18 cellular contexts compared by ENCODE assay signal in genomic region chr7:158048569-158048968, GRCh38.
DNase-seq lines count a peak whose midpoint lies in the region; ATAC-seq, FAIRE-seq and TF ChIP-seq lines count a peak whose summit lies in the region.
"Had no signal": no experiment of that assay in that cellular context is flagged by ENCODE, and none has a peak within 500 bp of the region (broad histone marks: within the 10 kb centered on the region; RNA-seq: fewer than 3 reads in every experiment).

No MANE protein-coding gene starts in this region.

- TF ChIP-seq CTCF in HepG2 (CRISPR knock-in tag; IDR thresholded peaks at IDR 0.05) (no peak), right lobe of liver (IDR thresholded peaks at IDR 0.05) (no peak), IMR-90 (conservative IDR thresholded peaks at IDR 0.05; ENCODE audit: low read depth, low read length) (no peak), endodermal cell (conservative IDR thresholded peaks at IDR 0.05) (no peak)

- H3K9me3 Mint-ChIP-seq in endodermal cell, result no peaks in the 10 kb centered on the region
- H3K9me3 Mint-ChIP-seq: CD14-positive monocyte; CD4-positive, alpha-beta memory T cell had no signal

- no peaks in the 10 kb centered on the region for H3K4me1 Mint-ChIP-seq in endodermal cell
- H3K4me1 Mint-ChIP-seq: CD14-positive monocyte; CD4-positive, alpha-beta memory T cell had no signal

- no peaks in the 10 kb centered on the region for H3K36me3 ChIP-seq in HepG2 (replicated peaks in 1 of 2; ENCODE audit: control insufficient read depth in 1 of 2, insufficient read depth in 2 of 2, low read length in 2 of 2)
- no peaks in the 10 kb centered on the region for H3K36me3 ChIP-seq in right lobe of liver
- no peaks in the 10 kb centered on the region for H3K36me3 ChIP-seq in IMR-90 (ENCODE audit: control insufficient read depth, insufficient read depth, low read length)
- no peaks in the 10 kb centered on the region for H3K36me3 ChIP-seq in endodermal cell (ENCODE audit: control insufficient read depth, insufficient read depth, low read length)
- H3K36me3 ChIP-seq: BLaER1 had no signal

- no peak for TF ChIP-seq POLR2A in HepG2 (IDR thresholded peaks at IDR 0.05; ENCODE audit: insufficient read depth in 1 of 2, low read depth in 2 of 2, low read length in 2 of 2)
- no peak for TF ChIP-seq POLR2A in right lobe of liver (IDR thresholded peaks at IDR 0.05)
- no peak for TF ChIP-seq POLR2A in IMR-90 (IDR thresholded peaks at IDR 0.05; ENCODE audit: low read depth, low read length)

- H3K4me3 Mint-ChIP-seq in endodermal cell, result no peak overlapping the region
- H3K4me3 Mint-ChIP-seq: CD14-positive monocyte; CD4-positive, alpha-beta memory T cell had no signal

- no peak overlapping the region for H3K14ac ChIP-seq in IMR-90 (replicated peaks; ENCODE audit: low read depth, low read length)

- peaks cover 3% of the 10 kb centered on the region; the same call in 1 of the 2 replicates for H4K20me1 ChIP-seq in HepG2 (ENCODE audit: insufficient read depth, low read length)
- H4K20me1 ChIP-seq in IMR-90 (ENCODE audit: insufficient read depth, low read length), result no peaks in the 10 kb centered on the region
- H4K20me1 ChIP-seq: BLaER1 had no signal

- DNase-seq in HepG2 (ENCODE audit: low spot score) (no peak), right lobe of liver (no peak), IMR-90 (no peak), endodermal cell (no peak), kidney tubule cell (ENCODE audit: low spot score) (no peak)
- no peak for DNase-seq in activated CD4-positive, alpha-beta T cell treated with anti-CD3 and anti-CD28 coated beads for 4 hours
- DNase-seq: 8988T; CD4-positive, alpha-beta memory T cell; DMS153; DMS79; GDM1; GM23248; HCEC 1CT had no signal

- no peaks in the 10 kb centered on the region for H3K79me2 ChIP-seq in HepG2 (ENCODE audit: insufficient read depth, low read length)

- H3K4me1 ChIP-seq in HepG2 (ENCODE audit: insufficient read depth, low read length) (no peaks in the 10 kb centered on the region), right lobe of liver (no peaks in the 10 kb centered on the region), IMR-90 (ENCODE audit: control insufficient read depth, insufficient read depth, low read length) (no peaks in the 10 kb centered on the region), endodermal cell (ENCODE audit: control insufficient read depth, insufficient read depth, low read length) (no peaks in the 10 kb centered on the region)

- H2AK5ac ChIP-seq in IMR-90 (ENCODE audit: low read depth, low read length), result no peak overlapping the region

- POLR2A ChIA-PET in HepG2 (lab: Yijun Ruan, JAX) (no interaction called here), IMR-90 (lab: Charles Lee; ENCODE audit: unreplicated experiment) (no interaction called here)

- H3K27ac ChIP-seq in HepG2 (ENCODE audit: extremely low read length, insufficient read depth, low read length) (no peak overlapping the region), right lobe of liver (no peak overlapping the region), IMR-90 (ENCODE audit: insufficient read depth, low read length) (no peak overlapping the region), endodermal cell (ENCODE audit: low read depth, low read length) (no peak overlapping the region)
- H3K27ac ChIP-seq: BLaER1, GM23248 had no signal

- H3K56ac ChIP-seq in IMR-90 (ENCODE audit: extremely low read depth, insufficient read depth, low read length), result no peak overlapping the region

- H3K23ac ChIP-seq in IMR-90 (ENCODE audit: low read depth, low read length), result no peak overlapping the region

- no peak overlapping the region for H3K4ac ChIP-seq in IMR-90 (ENCODE audit: low read depth, low read length)

- H2BK120ac ChIP-seq in IMR-90 (ENCODE audit: low read depth, low read length), result no peak overlapping the region

- no peak overlapping the region for H3K18ac ChIP-seq in IMR-90 (ENCODE audit: low read depth, low read length)

- CTCF ChIA-PET in HepG2 (lab: Yijun Ruan, JAX; ENCODE audit: low intra/inter-chr PET ratio, low total read pairs) (no interaction called here), IMR-90 (lab: Yijun Ruan, JAX) (no interaction called here)

- H3K9me3 ChIP-seq in HepG2 (ENCODE audit: low read length) (no peaks in the 10 kb centered on the region), right lobe of liver (no peaks in the 10 kb centered on the region), IMR-90 (ENCODE audit: control insufficient read depth, insufficient read depth, low read length) (peaks cover 50% of the 10 kb centered on the region), endodermal cell (ENCODE audit: control insufficient read depth, low read length) (peaks cover 91% of the 10 kb centered on the region)
- H3K9me3 ChIP-seq: BLaER1 had no signal

- H3K4me3 ChIP-seq in HepG2 (replicated peaks in 1 of 3; ENCODE audit: insufficient read depth in 1 of 3, low read depth in 2 of 3, low read length in 3 of 3), result no peak overlapping the region
- H3K4me3 ChIP-seq in right lobe of liver, result no peak overlapping the region
- H3K4me3 ChIP-seq in IMR-90 (ENCODE audit: insufficient read depth, low read depth, low read length), result no peak overlapping the region
- H3K4me3 ChIP-seq in endodermal cell (ENCODE audit: low read length), result peak overlapping the region; percentile 19
- H3K4me3 ChIP-seq: BLaER1, GM23248 had no signal

- no peak overlapping the region for H4K8ac ChIP-seq in IMR-90 (ENCODE audit: low read depth in 2 of 2, low read length in 2 of 2)

- TF ChIP-seq EP300 in HepG2 (IDR thresholded peaks at IDR 0.05; ENCODE audit: low read depth in 2 of 2, low read length in 2 of 2) (no peak), HepG2 (CRISPR knock-in tag; IDR thresholded peaks at IDR 0.05; ENCODE audit: borderline replicate concordance) (no peak)

- FAIRE-seq in HepG2 (lab: Jason Lieb, UNC), result no peak
- FAIRE-seq: GM19239, H54 had no signal

- intact Hi-C loops in HepG2 (cut with micrococcal nuclease; ENCODE audit: unreplicated experiment) (no loop called here), right lobe of liver (cut with DNase I) (no loop called here), IMR-90 (cut with micrococcal nuclease) (no loop called here)

- no peak overlapping the region for H2BK20ac ChIP-seq in IMR-90 (ENCODE audit: low read depth, low read length)

- dilution Hi-C loops in IMR-90 (cut with HindIII; ENCODE audit: low sequenced_read_pairs, unreplicated experiment), result no loop called here

- H3K36me3 Mint-ChIP-seq in endodermal cell (ENCODE audit: low read depth), result no peaks in the 10 kb centered on the region
- H3K36me3 Mint-ChIP-seq: CD14-positive monocyte; CD4-positive, alpha-beta memory T cell had no signal

- no peak overlapping the region for H2BK15ac ChIP-seq in IMR-90 (ENCODE audit: low read depth, low read length)

- H2AK9ac ChIP-seq in IMR-90 (replicated peaks; ENCODE audit: low read depth, low read length, poor library complexity), result no peak overlapping the region

- H3K79me1 ChIP-seq in IMR-90 (ENCODE audit: low read depth in 1 of 2, low read length in 2 of 2), result no peaks in the 10 kb centered on the region

- no peak overlapping the region for H2AFZ ChIP-seq in HepG2 (ENCODE audit: low read length)
- no peak overlapping the region for H2AFZ ChIP-seq in IMR-90 (replicated peaks; ENCODE audit: low read length, poor library complexity)
- H2AFZ ChIP-seq: GM23248 had no signal

- H4K91ac ChIP-seq in IMR-90 (ENCODE audit: insufficient read depth, low read depth, low read length), result no peak overlapping the region

- H2BK5ac ChIP-seq in IMR-90 (ENCODE audit: low read depth, low read length, poor library complexity, severe bottlenecking), result peak overlapping the region; percentile 60

- ATAC-seq in HepG2 (no peak), right lobe of liver (no peak), IMR-90 (ENCODE audit: low read depth) (no peak), GM21381 (IDR thresholded peaks at IDR 0.05; ENCODE audit: unreplicated experiment) (no peak)

- WGBS in HepG2 (ENCODE audit: low lambda C conversion rate), result 28% methylated on average over 1 of the region's 1 CpG
- WGBS in right lobe of liver (ENCODE audit: insufficient coverage, low coverage, low lambda C conversion rate, missing lambda C conversion rate), result 50% methylated on average over 1 of the region's 1 CpG
- 55% methylated on average over 1 of the region's 1 CpG; no CpG with 5 or more reads in 1 of the 2 experiments for WGBS in IMR-90 (ENCODE audit: extremely low coverage in 2 of 2, insufficient read length in 1 of 2), 2 experiments
- WGBS in endodermal cell (ENCODE audit: insufficient coverage in 1 of 2, insufficient read length in 1 of 2), 2 experiments, result 79 to 100% methylated on average over 1 of the region's 1 CpG

- H3K27me3 Mint-ChIP-seq in endodermal cell (ENCODE audit: insufficient read depth), result no peaks in the 10 kb centered on the region
- H3K27me3 Mint-ChIP-seq: CD4-positive, alpha-beta memory T cell had no signal

- TF ChIP-seq RAD21 in HepG2 (CRISPR knock-in tag; IDR thresholded peaks at IDR 0.05) (no peak), IMR-90 (IDR thresholded peaks at IDR 0.05; ENCODE audit: low read length) (no peak)

- H3K9ac ChIP-seq in HepG2 (ENCODE audit: insufficient read depth, low read depth, low read length) (no peak overlapping the region), IMR-90 (ENCODE audit: low read depth, low read length) (no peak overlapping the region), endodermal cell (ENCODE audit: extremely low read depth, low read length, poor library complexity, severe bottlenecking) (no peak overlapping the region)
- H3K9ac ChIP-seq: BLaER1, GM23248 had no signal

- no peaks in the 10 kb centered on the region; a peak in 1 of 5 replicates for H3K27me3 ChIP-seq in HepG2 (ENCODE audit: control insufficient read depth in 1 of 2, insufficient read depth in 2 of 2, low read length in 2 of 2)
- H3K27me3 ChIP-seq in right lobe of liver, result no peaks in the 10 kb centered on the region
- H3K27me3 ChIP-seq in IMR-90 (ENCODE audit: control insufficient read depth, insufficient read depth, low read length), result no peaks in the 10 kb centered on the region
- H3K27me3 ChIP-seq in endodermal cell (ENCODE audit: control insufficient read depth, insufficient read depth, low read length, poor library complexity, severe bottlenecking), result no peaks in the 10 kb centered on the region
- H3K27me3 ChIP-seq: BLaER1 had no signal

- H3K27ac Mint-ChIP-seq in endodermal cell, result no peak overlapping the region
- H3K27ac Mint-ChIP-seq: CD14-positive monocyte; CD4-positive, alpha-beta memory T cell had no signal

- no peak overlapping the region for H4K5ac ChIP-seq in IMR-90 (ENCODE audit: low read depth, low read length)

- no peak overlapping the region for H3K4me2 ChIP-seq in HepG2 (ENCODE audit: low read depth, low read length)
- H3K4me2 ChIP-seq in IMR-90 (ENCODE audit: low read depth, low read length), result no peak overlapping the region
- H3K4me2 ChIP-seq: BLaER1 had no signal

- H3K9me1 ChIP-seq in IMR-90 (ENCODE audit: insufficient read depth, low read length), result no peaks in the 10 kb centered on the region

- in situ Hi-C loops in HepG2 (cut with HindIII; ENCODE audit: extremely low pct_ligation_motif_present, low pct_unique_long_range_greater_than_20kb) (no loop called here), IMR-90 (cut with MboI; ENCODE audit: low sequenced_read_pairs) (no loop called here)

- BruUV-seq in HepG2 (replicated peaks; lab: Mats Ljungman, UMichigan), result no TSS peak
- no TSS peak for BruUV-seq in IMR-90 (replicated peaks; lab: Mats Ljungman, UMichigan)

TF ChIP-seq in HepG2, 621 proteins besides CTCF, POLR2A, EP300 and RAD21 (continues in another document):
- no peak for TF ChIP-seq THAP11 (CRISPR knock-in tag; IDR thresholded peaks at IDR 0.05)

TF ChIP-seq in IMR-90, 13 proteins besides CTCF, POLR2A, EP300 and RAD21 (continues in another document):
- no peak for TF ChIP-seq CHD1 (IDR thresholded peaks at IDR 0.05; ENCODE audit: low read depth, low read length)
